8 cellular contexts compared by ENCODE assay signal in the genomic region with DNA sequence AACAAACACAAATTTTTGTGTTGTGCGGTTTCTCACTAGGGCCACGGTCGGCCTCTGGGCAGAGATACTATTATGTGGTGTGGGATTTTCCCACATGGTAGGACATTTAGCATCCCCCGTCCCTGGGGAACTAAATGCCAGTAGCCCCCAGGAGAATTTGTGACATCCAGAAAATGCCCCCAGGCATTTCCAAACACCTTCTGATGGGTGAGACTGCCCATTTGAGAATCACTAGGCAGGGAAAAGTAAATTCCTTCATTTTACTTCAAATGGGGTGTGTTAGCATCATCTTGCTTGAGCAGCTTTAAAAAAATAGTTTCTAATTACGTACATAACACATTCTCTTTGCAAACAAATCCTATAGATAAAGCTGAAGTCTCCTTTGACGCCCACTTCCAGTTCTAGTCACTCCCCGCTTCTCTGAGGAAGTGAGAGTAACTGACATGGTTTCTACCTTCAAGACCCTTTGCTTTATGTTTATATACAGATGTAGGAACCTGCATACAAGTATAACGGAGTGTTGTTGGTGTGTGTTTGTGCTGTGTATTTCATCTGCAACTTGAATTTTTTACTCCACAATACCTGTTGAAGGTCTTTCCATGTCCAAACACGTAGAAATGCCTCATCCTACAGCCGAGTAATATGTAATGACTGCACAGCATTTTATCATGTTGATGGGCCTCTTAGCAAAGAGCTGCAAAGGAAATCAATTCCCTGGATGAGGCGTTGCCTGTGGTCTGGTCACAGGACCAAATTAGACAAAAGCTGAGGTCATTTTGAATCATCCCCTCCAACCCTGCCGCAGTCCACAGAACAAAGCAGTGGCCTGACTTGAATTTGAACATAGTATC. TPM values are rescaled to one million over a fixed set of nuclear protein-coding genes. Genes with fewer than 3 reads are reported as not detected.
A peak's percentile ranks its signal among the peaks of the same experiment; 100 is the strongest.
DNase-seq lines count a peak whose midpoint lies in the region; ATAC-seq lines count a peak whose summit lies in the region.

No MANE protein-coding gene starts in this region.

- no peak overlapping the region for H3K4me3 ChIP-seq in adipocyte (ENCODE audit: low read length)

- peaks cover 55% of the 10 kb centered on the region for H3K4me1 ChIP-seq in adipocyte (ENCODE audit: control insufficient read depth, insufficient read depth, low read length)

- no peaks in the 10 kb centered on the region for H3K9me3 ChIP-seq in adipocyte (ENCODE audit: control insufficient read depth, low read length)

- peak; percentile 87 for ATAC-seq in GM21360 (IDR thresholded peaks at IDR 0.05; ENCODE audit: unreplicated experiment)
- ATAC-seq in HG03469 (IDR thresholded peaks at IDR 0.05; ENCODE audit: unreplicated experiment): peak; percentile 81

- no peaks in the 10 kb centered on the region for H3K27me3 ChIP-seq in adipocyte (replicated peaks; ENCODE audit: control insufficient read depth, insufficient read depth, low read length)

- peak; percentile 80 for DNase-seq in CD1c-positive myeloid dendritic cell (ENCODE audit: extremely low spot score)
- peak; percentile 45 for DNase-seq in adipocyte (ENCODE audit: low read depth)
- DNase-seq in non-pigmented ciliary epithelial cell (ENCODE audit: low read depth): peak; percentile 67
- no peak for DNase-seq in mesenteric fat pad (ENCODE audit: low spot score)
- DNase-seq in activated CD8-positive, alpha-beta memory T cell treated with anti-CD3 and anti-CD28 coated beads, Interleukin-2, amount 50 U/mL, for 48 hours: no peak
- DNase-seq in activated CD8-positive, alpha-beta memory T cell treated with anti-CD3 and anti-CD28 coated beads, Interleukin-2, amount 50 U/mL, for 4 hours: no peak

- no peak overlapping the region for H3K9ac ChIP-seq in adipocyte (ENCODE audit: low read length)

- H3K36me3 ChIP-seq in adipocyte (ENCODE audit: control insufficient read depth, insufficient read depth, low read length, severe bottlenecking): no peaks in the 10 kb centered on the region

RNA-seq across cellular contexts. Expression of a gene that starts 31.4 kb away (rescaled TPM):
- 75.4 TPM for total RNA-seq in mesenteric fat pad

Comparison
In these comparisons a context has a peak if more than half of its experiments do, and no peak if none do; other contexts are left out.
1. DNase-seq: peak in CD1c-positive myeloid dendritic cell (single experiment), adipocyte (single experiment) and non-pigmented ciliary epithelial cell (single experiment); none in mesenteric fat pad (single experiment), activated CD8-positive, alpha-beta memory T cell treated with anti-CD3 and anti-CD28 coated beads, Interleukin-2, amount 50 U/mL, for 48 hours (single experiment) and activated CD8-positive, alpha-beta memory T cell treated with anti-CD3 and anti-CD28 coated beads, Interleukin-2, amount 50 U/mL, for 4 hours (single experiment).